In the genomic region with DNA sequence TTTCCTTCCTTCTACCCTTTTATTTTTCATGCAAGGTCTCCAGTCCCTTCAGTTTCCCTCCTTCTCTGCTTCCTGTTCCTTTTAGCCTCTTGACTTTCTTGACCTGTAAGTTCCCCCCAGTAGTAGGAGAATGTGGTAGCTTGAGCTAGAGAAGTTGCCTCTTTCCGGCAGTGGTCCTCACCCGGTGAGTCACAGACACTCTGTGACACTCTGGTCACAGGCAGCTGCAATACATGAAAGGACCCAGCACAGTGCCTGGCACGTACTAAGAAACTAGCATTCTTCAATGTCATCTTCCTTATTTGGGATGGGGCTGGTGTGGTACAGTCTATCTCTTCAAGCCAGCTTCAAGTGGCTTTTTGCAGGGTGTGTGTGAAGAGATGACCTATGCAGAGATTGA, we compare ENCODE assay signal across 1 cellular context.
TF ChIP-seq lines count a peak whose summit lies in the region.

No MANE protein-coding gene starts in this region.

TF ChIP-seq in HepG2, 621 proteins besides CTCF, POLR2A, EP300 and RAD21:
- TF ChIP-seq PPARG (CRISPR knock-in tag; conservative IDR thresholded peaks at IDR 0.05) = no peak
